Comparison of ENCODE assay signal across 22 cellular contexts in genomic region chr20:24736131-24736843, GRCh38.
"Had no signal": no experiment of that assay in that cellular context is flagged by ENCODE, and none has a peak within 500 bp of the region (broad histone marks: within the 10 kb centered on the region; RNA-seq: fewer than 3 reads in every experiment).

No MANE protein-coding gene starts in this region.

- H3K36me3 Mint-ChIP-seq: immature natural killer cell, naive B cell had no signal

- DNase-seq: activated B cell treated with CpG ODN at 0.5 μM for 24 hours; activated CD4-positive, alpha-beta T cell treated with anti-CD3 and anti-CD28 coated beads for 48 hours; activated CD8-positive, alpha-beta T cell treated with anti-CD3 and anti-CD28 coated beads for 36 hours; activated effector memory CD4-positive, alpha-beta T cell treated with Interleukin-2 at 50 U/mL for 16 hours; activated naive CD4-positive, alpha-beta T cell treated with anti-CD3 and anti-CD28 coated beads, Interleukin-2, amount 50 U/mL, for 16 hours; activated T-cell treated with anti-CD3 and anti-CD28 coated beads, Interleukin-2, amount 50 U/mL, for 48 hours; effector memory CD8-positive, alpha-beta T cell; heart right ventricle; immature natural killer cell; left ventricle myocardium superior; mucosa of descending colon; naive B cell; stimulated activated naive CD8-positive, alpha-beta T cell treated with anti-CD3 and anti-CD28 coated beads, Interleukin-15, Interleukin-2, amounts not matched to agents 100 U/mL and 50 U/mL, for 24 hours; T-helper 1 cell; T-helper 9 cell; transverse colon; uterus had no signal

- H3K27ac Mint-ChIP-seq: activated B cell treated with CpG ODN at 0.5 μM for 24 hours; activated CD8-positive, alpha-beta T cell treated with anti-CD3 and anti-CD28 coated beads for 36 hours; effector memory CD8-positive, alpha-beta T cell; progenitor cell of endocrine pancreas had no signal

- H3K4me3 Mint-ChIP-seq: activated B cell treated with CpG ODN at 0.5 μM for 24 hours; activated CD8-positive, alpha-beta T cell treated with anti-CD3 and anti-CD28 coated beads for 36 hours; effector memory CD8-positive, alpha-beta T cell; immature natural killer cell; naive B cell; neural crest cell had no signal

- ATAC-seq: activated CD8-positive, alpha-beta T cell treated with anti-CD3 and anti-CD28 coated beads for 36 hours; effector memory CD8-positive, alpha-beta T cell; gastroesophageal sphincter; heart right ventricle; left ventricle myocardium superior; mucosa of descending colon; stimulated activated naive CD8-positive, alpha-beta T cell treated with anti-CD3 and anti-CD28 coated beads, Interleukin-15, Interleukin-2, amounts not matched to agents 100 U/mL and 50 U/mL, for 24 hours had no signal

- H3K27ac ChIP-seq: ascending aorta, cardiac muscle cell, gastroesophageal sphincter, heart right ventricle, transverse colon, uterus had no signal

- H3K27me3 Mint-ChIP-seq: activated B cell treated with CpG ODN at 0.5 μM for 24 hours; activated CD8-positive, alpha-beta T cell treated with anti-CD3 and anti-CD28 coated beads for 36 hours; effector memory CD8-positive, alpha-beta T cell; naive B cell had no signal

- H3K4me3 ChIP-seq: ascending aorta, cardiac muscle cell, gastroesophageal sphincter, heart right ventricle, mucosa of descending colon, transverse colon, uterus had no signal

- H3K9me3 ChIP-seq: ascending aorta, gastroesophageal sphincter, heart right ventricle, mucosa of descending colon, transverse colon, uterus had no signal

- H3K9me3 Mint-ChIP-seq: activated B cell treated with CpG ODN at 0.5 μM for 24 hours; activated CD8-positive, alpha-beta T cell treated with anti-CD3 and anti-CD28 coated beads for 36 hours; effector memory CD8-positive, alpha-beta T cell; immature natural killer cell; naive B cell; neural crest cell had no signal

- H3K36me3 ChIP-seq: ascending aorta, cardiac muscle cell, gastroesophageal sphincter, heart right ventricle, transverse colon, uterus had no signal

- H3K4me1 ChIP-seq: ascending aorta, heart right ventricle, uterus had no signal

- H3K4me1 Mint-ChIP-seq: neural crest cell had no signal

- H3K27me3 ChIP-seq: ascending aorta, cardiac muscle cell, gastroesophageal sphincter, transverse colon, uterus had no signal
